ENCODE assay signal across 26 cellular contexts in the genomic region with DNA sequence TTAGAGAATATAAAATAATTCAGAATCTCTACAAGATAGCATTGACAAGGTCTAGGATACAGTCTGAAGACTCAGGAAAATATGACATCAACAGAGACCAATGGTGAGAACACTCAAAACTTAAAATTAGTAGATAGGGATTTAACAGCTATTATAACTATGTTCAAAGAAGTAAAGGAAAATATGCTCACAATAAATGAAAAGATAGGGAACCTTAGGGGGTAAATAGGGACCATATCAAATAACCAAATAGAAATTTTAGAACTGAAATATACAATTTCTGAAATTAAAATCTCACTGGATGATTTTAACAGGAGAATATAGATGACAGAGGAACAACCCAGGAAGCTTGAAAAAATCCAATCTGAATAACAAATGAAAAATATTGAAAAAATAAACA.
"Had no signal": no experiment of that assay in that cellular context is flagged by ENCODE, and none has a peak within 500 bp of the region (broad histone marks: within the 10 kb centered on the region; RNA-seq: fewer than 3 reads in every experiment).

No MANE protein-coding gene starts in this region.

- ATAC-seq: effector memory CD8-positive, alpha-beta T cell; esophagus mucosa; gastrocnemius medialis; heart right ventricle; left cardiac atrium; left lung; left ventricle myocardium superior; lower lobe of right lung; mucosa of descending colon had no signal

- H3K27ac ChIP-seq: colonic mucosa, epithelial cell of prostate, esophagus squamous epithelium, gastrocnemius medialis, heart right ventricle, left lung, lower lobe of right lung had no signal

- H3K27me3 Mint-ChIP-seq: dendritic cell treated with granulocyte-macrophage colony-stimulating factor and Interleukin-4, amounts not matched to agents 40 ng/mL and 50 ng/mL, for 4 days had no signal

- FAIRE-seq: endometrium, islet of Langerhans, keratinocyte had no signal

- H3K9me3 ChIP-seq: colonic mucosa had no signal

- H3K4me3 ChIP-seq: colonic mucosa, esophagus squamous epithelium, heart right ventricle, left lung, lower lobe of right lung, mucosa of descending colon had no signal

- H3K27me3 ChIP-seq: colonic mucosa, gastrocnemius medialis, heart right ventricle, left lung had no signal

- H3K4me1 ChIP-seq: colonic mucosa, esophagus squamous epithelium, gastrocnemius medialis, heart right ventricle, left lung, lower lobe of right lung had no signal

- H3K4me3 Mint-ChIP-seq: dendritic cell treated with granulocyte-macrophage colony-stimulating factor and Interleukin-4, amounts not matched to agents 40 ng/mL and 50 ng/mL, for 4 days; effector memory CD8-positive, alpha-beta T cell; endodermal cell; mesothelial cell of epicardium; naive B cell had no signal

- DNase-seq: colonic mucosa; cortex of kidney; effector CD8-positive, alpha-beta T cell; effector memory CD8-positive, alpha-beta T cell; endodermal cell; erythroblast; esophagus squamous epithelium; foreskin fibroblast; foreskin melanocyte; gastrocnemius medialis; glutamatergic neuron; heart right ventricle; hippocampal formation; left cardiac atrium; left lung; left ventricle myocardium superior; lower lobe of right lung; mucosa of descending colon; naive B cell had no signal

- H3K4me1 Mint-ChIP-seq: endodermal cell, mesothelial cell of epicardium, naive B cell had no signal

- H3K27ac Mint-ChIP-seq: dendritic cell treated with granulocyte-macrophage colony-stimulating factor and Interleukin-4, amounts not matched to agents 40 ng/mL and 50 ng/mL, for 4 days; effector memory CD8-positive, alpha-beta T cell; endodermal cell; mesothelial cell of epicardium; naive B cell had no signal

- H3K36me3 ChIP-seq: colonic mucosa, esophagus squamous epithelium, gastrocnemius medialis, heart right ventricle, left lung, lower lobe of right lung had no signal
